In genomic region chrX:141673946-141674345, GRCh38 we compare ENCODE assay signal across 2 cellular contexts.
TF ChIP-seq lines count a peak whose summit lies in the region.

No MANE protein-coding gene starts in this region.

TF ChIP-seq in SK-N-SH, 30 proteins besides CTCF, POLR2A, EP300 and RAD21 (continued from another document):
- TF ChIP-seq EZH2phosphoT487 (IDR thresholded peaks at IDR 0.05; ENCODE audit: borderline replicate concordance, low read depth) (no peak), MAX (IDR thresholded peaks at IDR 0.05; ENCODE audit: low read depth) (no peak), SIN3A (IDR thresholded peaks at IDR 0.05; ENCODE audit: borderline replicate concordance, low read depth, low read length) (no peak), USF1 (IDR thresholded peaks at IDR 0.05; ENCODE audit: borderline replicate concordance, low read depth) (no peak)

TF ChIP-seq in SK-N-SH treated with all-trans-retinoic acid at 6 μM for 48 hours, 23 proteins besides CTCF, POLR2A, EP300 and RAD21 (continued from another document):
- TF ChIP-seq POU6F1 (CRISPR knock-in tag; IDR thresholded peaks at IDR 0.05; ENCODE audit: borderline replicate concordance, low read depth) = no peak
- no peak for TF ChIP-seq BACH2 (CRISPR knock-in tag; IDR thresholded peaks at IDR 0.05; ENCODE audit: borderline replicate concordance)
- no peak for TF ChIP-seq CSRNP3 (CRISPR knock-in tag; IDR thresholded peaks at IDR 0.05)
- TF ChIP-seq GLIS3 (CRISPR knock-in tag; IDR thresholded peaks at IDR 0.05) = no peak
- TF ChIP-seq ZC3H10 (CRISPR knock-in tag; IDR thresholded peaks at IDR 0.05) = no peak
- TF ChIP-seq ZNF70 (CRISPR knock-in tag; IDR thresholded peaks at IDR 0.05) = no peak
- TF ChIP-seq SNAI2 (CRISPR knock-in tag; IDR thresholded peaks at IDR 0.05) = no peak
- no peak for TF ChIP-seq TSHZ2 (CRISPR knock-in tag; IDR thresholded peaks at IDR 0.05)
TF ChIP-seq in SK-N-SH treated with all-trans-retinoic acid at 6 μM for 48 hours: peak in this region for 0.
